Comparison of ENCODE assay signal across 24 cellular contexts in the genomic region with DNA sequence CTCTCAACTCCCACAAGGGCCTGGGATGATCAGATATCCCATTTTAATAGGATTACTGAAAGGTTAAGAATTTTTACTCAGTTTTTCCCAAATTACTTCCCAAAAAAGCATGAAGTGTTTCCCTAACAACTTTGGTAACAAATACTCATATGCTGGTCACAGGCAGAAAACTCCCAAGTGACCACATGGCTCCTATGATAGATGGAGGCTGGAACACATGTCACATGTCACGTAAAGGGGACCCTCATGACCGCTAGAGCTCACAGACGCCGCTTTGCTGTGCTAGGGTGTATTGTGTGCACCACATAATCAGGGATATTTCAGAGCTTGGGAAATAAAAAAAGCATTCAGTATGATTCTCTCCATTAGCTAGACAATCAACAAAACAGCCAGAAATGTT.
"Had no signal": no experiment of that assay in that cellular context is flagged by ENCODE, and none has a peak within 500 bp of the region (broad histone marks: within the 10 kb centered on the region; RNA-seq: fewer than 3 reads in every experiment).

No MANE protein-coding gene starts in this region.

- H3K9me3 ChIP-seq: left ventricle myocardium inferior, neutrophil, psoas muscle, suprapubic skin, tibial nerve, upper lobe of left lung, vagina had no signal

- H3K36me3 Mint-ChIP-seq: mesothelial cell of epicardium, naive B cell, natural killer cell, neural progenitor cell had no signal

- H3K4me2 ChIP-seq: neural progenitor cell had no signal

- H3K4me1 ChIP-seq: parathyroid adenoma, psoas muscle, suprapubic skin, tibial nerve, upper lobe of left lung, vagina had no signal

- H3K4me3 ChIP-seq: left ventricle myocardium inferior, lung, neural progenitor cell, psoas muscle, skin epidermis, suprapubic skin, tibial nerve, upper lobe of left lung, vagina had no signal

- H3K4me1 Mint-ChIP-seq: mesothelial cell of epicardium, naive B cell, nephron progenitor cell, neural progenitor cell had no signal

- H3K27me3 ChIP-seq: neural progenitor cell, neutrophil, suprapubic skin, tibial nerve, upper lobe of left lung, vagina had no signal

- ATAC-seq: psoas muscle, sciatic nerve had no signal

- H2AFZ ChIP-seq: neural progenitor cell had no signal

- H3K27ac Mint-ChIP-seq: mesothelial cell of epicardium; nephron progenitor cell; neural progenitor cell; stimulated activated naive CD8-positive, alpha-beta T cell treated with anti-CD3 and anti-CD28 coated beads, Interleukin-15, Interleukin-2, amounts not matched to agents 100 ng/mL and 50 ng/mL, for 24 hours had no signal

- H3K9ac ChIP-seq: neural progenitor cell, parathyroid adenoma had no signal

- H3K36me3 ChIP-seq: left ventricle myocardium inferior, neural progenitor cell, neutrophil, suprapubic skin, tibial nerve, upper lobe of left lung, vagina had no signal

- H3K9me3 Mint-ChIP-seq: mesothelial cell of epicardium; natural killer cell; nephron progenitor cell; neural progenitor cell; stimulated activated naive CD8-positive, alpha-beta T cell treated with anti-CD3 and anti-CD28 coated beads, Interleukin-15, Interleukin-2, amounts not matched to agents 100 ng/mL and 50 ng/mL, for 24 hours had no signal

- DNase-seq: hippocampal formation; left ventricle myocardium inferior; naive B cell; natural killer cell; nephron progenitor cell; occipital lobe; psoas muscle; stimulated activated CD4-positive, alpha-beta T cell treated with anti-CD3 and anti-CD28 coated beads, Interleukin-12 subunit alpha, Interleukin-12 subunit beta, amount 100 ng/mL, for 4 hours; stimulated activated CD4-positive, alpha-beta T cell treated with anti-CD3 and anti-CD28 coated beads, Interleukin-15, amount 100 ng/mL, for 24 hours; stimulated activated CD4-positive, alpha-beta T cell treated with anti-CD3 and anti-CD28 coated beads, Interleukin-2, amount 100 ng/mL, for 24 hours; stimulated activated CD4-positive, alpha-beta T cell treated with anti-CD3 and anti-CD28 coated beads, Interleukin-4, amount 100 ng/mL, for 1 hour; stimulated activated naive CD4-positive, alpha-beta T cell; upper lobe of left lung had no signal

- H3K4me3 Mint-ChIP-seq: mesothelial cell of epicardium; naive B cell; natural killer cell; nephron progenitor cell; neural progenitor cell; stimulated activated naive CD8-positive, alpha-beta T cell treated with anti-CD3 and anti-CD28 coated beads, Interleukin-15, Interleukin-2, amounts not matched to agents 100 ng/mL and 50 ng/mL, for 24 hours had no signal

- H3K79me2 ChIP-seq: parathyroid adenoma had no signal

- H3K27ac ChIP-seq: left ventricle myocardium inferior, neural progenitor cell, neutrophil, parathyroid adenoma, psoas muscle, skin epidermis, suprapubic skin, tibial nerve, upper lobe of left lung, vagina had no signal
